19 cellular contexts compared by ENCODE assay signal in the genomic region with DNA sequence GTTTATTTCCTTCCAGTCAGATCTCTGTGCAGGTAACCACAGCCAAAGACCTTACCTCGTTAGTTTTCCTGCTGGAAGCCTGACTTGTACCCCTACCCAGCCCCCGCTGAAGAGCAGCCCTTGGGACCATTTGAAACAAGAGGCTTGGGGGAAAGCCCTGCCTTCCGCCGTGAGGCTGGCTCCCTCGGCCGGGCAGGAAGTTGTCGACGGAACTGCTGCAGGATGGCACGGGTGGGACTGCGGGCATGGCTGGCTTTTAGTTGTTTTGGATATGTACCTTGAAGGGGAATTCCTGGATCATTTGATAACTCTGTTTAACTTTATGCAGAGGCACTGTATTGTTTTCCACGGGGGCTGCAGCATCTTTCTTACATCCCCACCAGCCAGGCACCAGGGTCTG.
"Had no signal": no experiment of that assay in that cellular context is flagged by ENCODE, and none has a peak within 500 bp of the region (broad histone marks: within the 10 kb centered on the region; RNA-seq: fewer than 3 reads in every experiment).

No MANE protein-coding gene starts in this region.

- H3K27ac Mint-ChIP-seq: progenitor cell of endocrine pancreas; stimulated activated naive CD8-positive, alpha-beta T cell treated with anti-CD3 and anti-CD28 coated beads, Interleukin-15, Interleukin-2, amounts not matched to agents 100 ng/mL and 50 ng/mL, for 24 hours had no signal

- H3K9me3 ChIP-seq: heart left ventricle, thyroid gland, upper lobe of right lung had no signal

- H3K27ac ChIP-seq: heart left ventricle, thyroid gland, upper lobe of right lung had no signal

- H3K4me3 ChIP-seq: heart left ventricle, thyroid gland, upper lobe of right lung had no signal

- DNase-seq: activated CD4-positive, alpha-beta T cell treated with anti-CD3 and anti-CD28 coated beads for 1 hour; activated CD4-positive, alpha-beta T cell treated with anti-CD3 and anti-CD28 coated beads, Interleukin-2, amount 50 U/mL, for 4 hours; activated naive CD4-positive, alpha-beta T cell treated with anti-CD3 and anti-CD28 coated beads for 36 hours; activated T-cell treated with anti-CD3 and anti-CD28 coated beads for 4 hours; amygdala; effector CD4-positive, alpha-beta T cell; left colon; mesenchymal stem cell; occipital lobe; retina; stimulated activated CD4-positive, alpha-beta T cell treated with anti-CD3 and anti-CD28 coated beads, Interleukin-12 subunit alpha, Interleukin-12 subunit beta, amount 100 ng/mL, for 4 hours; stimulated activated CD4-positive, alpha-beta T cell treated with anti-CD3 and anti-CD28 coated beads, Interleukin-4, amount 100 ng/mL, for 4 hours; substantia nigra; T-helper 9 cell; thyroid gland; upper lobe of right lung had no signal

- H3K4me1 ChIP-seq: thyroid gland had no signal

- H3K4me3 Mint-ChIP-seq: activated naive CD4-positive, alpha-beta T cell treated with anti-CD3 and anti-CD28 coated beads for 36 hours; stimulated activated naive CD8-positive, alpha-beta T cell treated with anti-CD3 and anti-CD28 coated beads, Interleukin-15, Interleukin-2, amounts not matched to agents 100 ng/mL and 50 ng/mL, for 24 hours had no signal

- H3K27me3 Mint-ChIP-seq: progenitor cell of endocrine pancreas; stimulated activated naive CD8-positive, alpha-beta T cell treated with anti-CD3 and anti-CD28 coated beads, Interleukin-15, Interleukin-2, amounts not matched to agents 100 ng/mL and 50 ng/mL, for 24 hours had no signal

- H3K27me3 ChIP-seq: heart left ventricle, thyroid gland, upper lobe of right lung had no signal

- H3K9me3 Mint-ChIP-seq: activated naive CD4-positive, alpha-beta T cell treated with anti-CD3 and anti-CD28 coated beads for 36 hours; stimulated activated naive CD8-positive, alpha-beta T cell treated with anti-CD3 and anti-CD28 coated beads, Interleukin-15, Interleukin-2, amounts not matched to agents 100 ng/mL and 50 ng/mL, for 24 hours had no signal
